32 cellular contexts compared by ENCODE assay signal in the genomic region with DNA sequence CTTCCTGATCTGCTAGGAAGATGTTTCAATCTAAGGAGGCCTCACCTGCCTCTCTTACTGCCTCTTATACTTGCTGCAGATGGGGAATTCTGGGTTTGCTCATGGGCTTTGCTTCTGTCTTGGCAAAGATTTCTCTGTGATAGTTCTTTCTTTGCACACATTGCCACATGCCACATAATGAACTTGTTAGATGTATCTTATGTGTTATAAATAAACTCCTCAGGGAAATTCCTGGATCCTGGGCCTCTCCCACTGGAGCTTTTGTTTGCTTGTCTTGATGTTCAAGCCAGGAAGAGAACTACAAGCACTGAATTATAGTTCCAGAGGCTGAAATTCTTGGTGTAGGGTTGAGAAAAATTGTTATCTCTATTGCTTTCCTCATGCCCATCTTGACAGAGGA. TPM values are rescaled to one million over a fixed set of nuclear protein-coding genes. Genes with fewer than 3 reads are reported as not detected.
DNase-seq lines count a peak whose midpoint lies in the region; ATAC-seq, FAIRE-seq and TF ChIP-seq lines count a peak whose summit lies in the region.
"Had no signal": no experiment of that assay in that cellular context is flagged by ENCODE, and none has a peak within 500 bp of the region (broad histone marks: within the 10 kb centered on the region; RNA-seq: fewer than 3 reads in every experiment).

No MANE protein-coding gene starts in this region.

- no peaks in the 10 kb centered on the region for H3K36me3 ChIP-seq in ascending aorta
- H3K36me3 ChIP-seq in thoracic aorta, result no peaks in the 10 kb centered on the region
- H3K36me3 ChIP-seq: HAP-1, right atrium auricular region, spleen had no signal

- H3K27me3 ChIP-seq in ascending aorta (no peaks in the 10 kb centered on the region), thoracic aorta (replicated peaks; ENCODE audit: insufficient read depth) (no peaks in the 10 kb centered on the region)
- H3K27me3 ChIP-seq: right atrium auricular region had no signal

- H3K4me3 ChIP-seq in ascending aorta (no peak overlapping the region), fibroblast of the aortic adventitia (ENCODE audit: low read depth, low read length) (no peak overlapping the region), thoracic aorta (no peak overlapping the region)
- H3K4me3 ChIP-seq: HAP-1, PC-9, right atrium auricular region, spleen had no signal

- H3K27ac ChIP-seq in ascending aorta (peak overlapping the region; percentile 70 to 93), thoracic aorta (peak overlapping the region; percentile 66 to 80)
- H3K27ac ChIP-seq: C4-2B, PC-9, spleen, VCaP had no signal

- no peaks in the 10 kb centered on the region for H3K36me3 Mint-ChIP-seq in activated CD8-positive, alpha-beta T cell treated with anti-CD3 and anti-CD28 coated beads, Interleukin-2, amount 10 ng/mL, durations not matched to agents 7 days and 5 days (ENCODE audit: low read depth)
- H3K36me3 Mint-ChIP-seq: mesothelial cell of epicardium had no signal

- no peak for FAIRE-seq in D721Med (lab: Jason Lieb, UNC)

- H3K9me3 ChIP-seq in ascending aorta (no peaks in the 10 kb centered on the region), thoracic aorta (no peaks in the 10 kb centered on the region)
- H3K9me3 ChIP-seq: right atrium auricular region had no signal

- DNase-seq in GM03348 (ENCODE audit: low spot score) (peak; percentile 40), ascending aorta (ENCODE audit: low spot score in 2 of 2) (no peak), fibroblast of the aortic adventitia (ENCODE audit: low read depth) (peak; percentile 88), thoracic aorta (ENCODE audit: low spot score) (no peak), activated T-cell treated with anti-CD3 and anti-CD28 coated beads for 4 hours (no peak), D721Med (ENCODE audit: insufficient read length, low spot score) (no peak)
- DNase-seq in activated CD8-positive, alpha-beta T cell treated with anti-CD3 and anti-CD28 coated beads, Interleukin-2, amount 10 ng/mL, durations not matched to agents 7 days and 5 days, result no peak
- DNase-seq: activated CD4-positive, alpha-beta T cell treated with anti-CD3 and anti-CD28 coated beads for 4 hours; activated naive CD4-positive, alpha-beta T cell; activated T-cell treated with anti-CD3 and anti-CD28 coated beads, Interleukin-2, amount 50 U/mL, for 4 hours; Calu3; cortex of kidney; left ventricle myocardium superior; naive thymus-derived CD4-positive, alpha-beta T cell; NCI-H1105 treated with DMSO at 0.1 percent for 48 hours; NCI-H1930; NCI-H526; PC-9; spleen had no signal

- CTCF ChIA-PET in activated CD8-positive, alpha-beta T cell treated with anti-CD3 and anti-CD28 coated beads, Interleukin-2, amount 10 ng/mL, durations not matched to agents 7 days and 5 days (lab: Charles Lee), result interaction anchor here (1.4 kb wide), 1 partner anchor 42 kb away, joined by 3 read pairs; no protein-coding TSS in a partner anchor

- no peak overlapping the region for H3K27ac Mint-ChIP-seq in activated CD8-positive, alpha-beta T cell treated with anti-CD3 and anti-CD28 coated beads, Interleukin-2, amount 10 ng/mL, durations not matched to agents 7 days and 5 days
- H3K27ac Mint-ChIP-seq: mesothelial cell of epicardium; naive thymus-derived CD4-positive, alpha-beta T cell had no signal

- no peaks in the 10 kb centered on the region for H3K9me3 Mint-ChIP-seq in activated CD8-positive, alpha-beta T cell treated with anti-CD3 and anti-CD28 coated beads, Interleukin-2, amount 10 ng/mL, durations not matched to agents 7 days and 5 days (ENCODE audit: insufficient read depth)
- H3K9me3 Mint-ChIP-seq: activated T-cell treated with anti-CD3 and anti-CD28 coated beads, Interleukin-2, amount 50 U/mL, for 4 hours had no signal

- peaks cover 12 to 44% of the 10 kb centered on the region in 2 donors for H3K4me1 ChIP-seq in ascending aorta
- H3K4me1 ChIP-seq in thoracic aorta (ENCODE audit: control insufficient read depth in 1 of 2, low read depth in 2 of 2), result peaks cover 31 to 67% of the 10 kb centered on the region in 2 donors
- H3K4me1 ChIP-seq: HAP-1 had no signal

- ATAC-seq in thoracic aorta (ENCODE audit: insufficient number of reproducible peaks, low FRiP score, low read depth) (no peak), GM21717 (IDR thresholded peaks at IDR 0.05; ENCODE audit: unreplicated experiment) (no peak)
- ATAC-seq in activated CD8-positive, alpha-beta T cell treated with anti-CD3 and anti-CD28 coated beads, Interleukin-2, amount 10 ng/mL, durations not matched to agents 7 days and 5 days, result no peak
- ATAC-seq: activated T-cell treated with anti-CD3 and anti-CD28 coated beads, Interleukin-2, amount 50 U/mL, for 4 hours; esophagus mucosa; left ventricle myocardium superior; naive thymus-derived CD4-positive, alpha-beta T cell; Right ventricle myocardium inferior had no signal

- no peak for TF ChIP-seq CTCF in ascending aorta (IDR thresholded peaks at IDR 0.05)
- no peak for TF ChIP-seq CTCF in fibroblast of the aortic adventitia (IDR thresholded peaks at IDR 0.05; ENCODE audit: insufficient read depth, low read length)
- no peak for TF ChIP-seq CTCF in thoracic aorta (IDR thresholded peaks at IDR 0.05)
- no peak for TF ChIP-seq CTCF in D721Med (IDR thresholded peaks at IDR 0.05; ENCODE audit: insufficient read depth, missing control alignments)

- POLR2A ChIA-PET in activated CD8-positive, alpha-beta T cell treated with anti-CD3 and anti-CD28 coated beads, Interleukin-2, amount 10 ng/mL, durations not matched to agents 7 days and 5 days (lab: Charles Lee), result interaction anchor here (0.6 kb wide), 1 partner anchor 281 kb away, joined by 3 read pairs; no protein-coding TSS in a partner anchor

- no peak overlapping the region for H3K4me3 Mint-ChIP-seq in activated CD8-positive, alpha-beta T cell treated with anti-CD3 and anti-CD28 coated beads, Interleukin-2, amount 10 ng/mL, durations not matched to agents 7 days and 5 days
- H3K4me3 Mint-ChIP-seq: activated T-cell treated with anti-CD3 and anti-CD28 coated beads, Interleukin-2, amount 50 U/mL, for 4 hours; mesothelial cell of epicardium; naive thymus-derived CD4-positive, alpha-beta T cell had no signal

- intact Hi-C loops in ascending aorta (cut with DNase I), result no loop called here

- H3K27me3 Mint-ChIP-seq in activated CD8-positive, alpha-beta T cell treated with anti-CD3 and anti-CD28 coated beads, Interleukin-2, amount 10 ng/mL, durations not matched to agents 7 days and 5 days (ENCODE audit: low read depth), result peaks cover 22% of the 10 kb centered on the region

- H3K4me1 Mint-ChIP-seq in activated CD8-positive, alpha-beta T cell treated with anti-CD3 and anti-CD28 coated beads, Interleukin-2, amount 10 ng/mL, durations not matched to agents 7 days and 5 days (ENCODE audit: low read depth), result no peaks in the 10 kb centered on the region
- H3K4me1 Mint-ChIP-seq: mesothelial cell of epicardium; naive thymus-derived CD4-positive, alpha-beta T cell had no signal

RNA-seq across cellular contexts. Expression of gene RTP1, which starts 12.2 kb away (rescaled TPM):
- not detected for total RNA-seq in ascending aorta
- not detected in 2 replicates for total RNA-seq in fibroblast of the aortic adventitia (ENCODE audit: low replicate concordance)
- under 1 TPM in 1 of 2 donors, not detected in 1; 0.27 TPM for total RNA-seq in thoracic aorta
- not detected for total RNA-seq in activated CD8-positive, alpha-beta T cell treated with anti-CD3 and anti-CD28 coated beads, Interleukin-2, amount 10 ng/mL, durations not matched to agents 7 days and 5 days
- total RNA-seq: activated CD8-positive, alpha-beta memory T cell treated with anti-CD3 and anti-CD28 coated beads for 36 hours; activated T-cell treated with anti-CD3 and anti-CD28 coated beads, Interleukin-2, amount 50 U/mL, for 4 hours; Calu3; esophagus mucosa; HT-29; left ventricle myocardium superior; M059J; mesothelial cell of epicardium; naive thymus-derived CD4-positive, alpha-beta T cell; osteoblast; PC-9; right atrium auricular region; Right ventricle myocardium inferior; spleen; ureter had no signal

Comparison
In these comparisons a context has a peak if more than half of its experiments do, and no peak if none do; other contexts are left out.
1. DNase-seq: peak in GM03348 (single experiment) and fibroblast of the aortic adventitia (single experiment); none in ascending aorta (0 of 2), thoracic aorta (single experiment), activated CD8-positive, alpha-beta T cell treated with anti-CD3 and anti-CD28 coated beads, Interleukin-2, amount 10 ng/mL, durations not matched to agents 7 days and 5 days (single experiment), activated T-cell treated with anti-CD3 and anti-CD28 coated beads for 4 hours (single experiment) and D721Med (single experiment).